1 cellular context compared by ENCODE assay signal in genomic region chr9:113380869-113381378, GRCh38.
TF ChIP-seq lines count a peak whose summit lies in the region.

No MANE protein-coding gene starts in this region.

TF ChIP-seq in HepG2, 621 proteins besides CTCF, POLR2A, EP300 and RAD21 (continued from another document):
- no peak for TF ChIP-seq SOX6 (IDR thresholded peaks at IDR 0.05)
- TF ChIP-seq SOX6 (CRISPR knock-in tag; IDR thresholded peaks at IDR 0.05), result peak; percentile 25; the same call in 1 of the 2 replicates
- no peak for TF ChIP-seq ZNF644 (CRISPR knock-in tag; IDR thresholded peaks at IDR 0.05; ENCODE audit: low read depth)
- TF ChIP-seq ZNF503 (CRISPR knock-in tag; IDR thresholded peaks at IDR 0.05), result no peak
- TF ChIP-seq ZNF619 (CRISPR knock-in tag; IDR thresholded peaks at IDR 0.05), result no peak
- no peak for TF ChIP-seq ZNF569 (CRISPR knock-in tag; IDR thresholded peaks at IDR 0.05; ENCODE audit: borderline replicate concordance)
- no peak for TF ChIP-seq ZXDC (CRISPR knock-in tag; IDR thresholded peaks at IDR 0.05)
- no peak for TF ChIP-seq CBX2 (IDR thresholded peaks at IDR 0.05; ENCODE audit: low read depth, low read length)
- TF ChIP-seq CBX2 (CRISPR knock-in tag; IDR thresholded peaks at IDR 0.05; ENCODE audit: low read depth), result no peak
- TF ChIP-seq KAT7 (CRISPR knock-in tag; IDR thresholded peaks at IDR 0.05; ENCODE audit: borderline replicate concordance), result no peak
- no peak for TF ChIP-seq ZNF616 (CRISPR knock-in tag; IDR thresholded peaks at IDR 0.05; ENCODE audit: low read depth)
- TF ChIP-seq ZBTB26 (CRISPR knock-in tag; IDR thresholded peaks at IDR 0.05; ENCODE audit: borderline replicate concordance), result no peak
- TF ChIP-seq PHF21A (CRISPR knock-in tag; IDR thresholded peaks at IDR 0.05), result no peak
- TF ChIP-seq ZNF740 (CRISPR knock-in tag; IDR thresholded peaks at IDR 0.05), result no peak
- TF ChIP-seq AFF4 (CRISPR knock-in tag; IDR thresholded peaks at IDR 0.05), result no peak
- no peak for TF ChIP-seq MAX (IDR thresholded peaks at IDR 0.05)
- no peak for TF ChIP-seq SIN3B (IDR thresholded peaks at IDR 0.05; ENCODE audit: low read length)
- TF ChIP-seq MAFK (conservative IDR thresholded peaks at IDR 0.05 in 1 of 2, IDR thresholded peaks at IDR 0.05 in 1 of 2; ENCODE audit: low read length in 2 of 2), result peak; percentile 97
- no peak for TF ChIP-seq CCAR2 (optimal IDR thresholded peaks at IDR 0.05; ENCODE audit: low read depth, low read length)
- TF ChIP-seq ZNF17 (CRISPR knock-in tag; IDR thresholded peaks at IDR 0.05), result no peak
- TF ChIP-seq SOX5 (CRISPR knock-in tag; IDR thresholded peaks at IDR 0.05; ENCODE audit: borderline replicate concordance), result 0 out of 2 replicates have a peak, but pooled peaks have one; percentile 8
- no peak for TF ChIP-seq NFYC (CRISPR knock-in tag; IDR thresholded peaks at IDR 0.05)
- peak; percentile 89 for TF ChIP-seq ZNF710 (CRISPR knock-in tag; IDR thresholded peaks at IDR 0.05; ENCODE audit: borderline replicate concordance)
- TF ChIP-seq ZSCAN22 (CRISPR knock-in tag; IDR thresholded peaks at IDR 0.05), result no peak
- no peak for TF ChIP-seq RCOR2 (CRISPR knock-in tag; IDR thresholded peaks at IDR 0.05)
- no peak for TF ChIP-seq E2F2 (CRISPR knock-in tag; IDR thresholded peaks at IDR 0.05; ENCODE audit: borderline replicate concordance)
- TF ChIP-seq RBFOX2 (IDR thresholded peaks at IDR 0.05; ENCODE audit: low read depth, low read length), result no peak
